Comparison of ENCODE assay signal across 9 cellular contexts in the genomic region with DNA sequence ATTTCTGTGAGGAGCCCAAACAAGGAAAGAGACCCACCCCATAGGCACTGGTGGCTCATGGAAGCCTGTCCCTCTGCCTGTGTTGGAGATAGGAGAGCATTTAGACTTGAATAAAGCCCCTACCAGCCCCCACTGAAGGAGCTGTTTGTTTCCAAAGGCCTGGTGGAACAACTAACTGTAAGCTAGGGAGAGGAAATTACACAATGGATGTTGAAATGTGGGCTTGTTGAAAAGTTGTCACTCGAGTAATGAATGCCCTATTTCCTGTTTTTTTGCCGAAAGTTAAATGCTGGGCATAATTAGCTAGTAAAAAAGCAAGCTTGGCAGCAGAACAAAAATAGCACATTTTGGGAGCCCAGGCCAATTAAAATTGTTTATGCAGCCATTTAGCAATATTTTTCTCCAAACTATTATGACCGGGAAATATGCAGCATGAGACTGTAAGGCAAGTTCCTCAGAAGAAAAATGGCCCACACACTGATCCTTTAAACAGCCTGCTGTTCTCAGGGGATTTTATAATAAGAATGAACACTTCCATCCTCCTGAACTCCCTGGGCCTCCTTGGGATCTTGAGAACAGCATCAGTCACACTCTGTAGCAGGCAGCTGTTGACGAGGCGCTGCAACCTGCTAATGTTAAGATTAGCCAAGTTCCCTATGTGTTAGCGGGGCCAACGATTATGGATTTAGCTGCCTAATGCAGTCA. TPM values are rescaled to one million over a fixed set of nuclear protein-coding genes. Genes with fewer than 3 reads are reported as not detected.
A peak's percentile ranks its signal among the peaks of the same experiment; 100 is the strongest.
DNase-seq lines count a peak whose midpoint lies in the region; ATAC-seq and TF ChIP-seq lines count a peak whose summit lies in the region.
"Had no signal": no experiment of that assay in that cellular context is flagged by ENCODE, and none has a peak within 500 bp of the region (broad histone marks: within the 10 kb centered on the region; RNA-seq: fewer than 3 reads in every experiment).

No MANE protein-coding gene starts in this region.

- no peak for TF ChIP-seq POLR2A in esophagus muscularis mucosa (IDR thresholded peaks at IDR 0.05; ENCODE audit: low read depth)

- H3K27me3 ChIP-seq in esophagus muscularis mucosa (no peaks in the 10 kb centered on the region), neuronal stem cell (ENCODE audit: control insufficient read depth in 3 of 3, insufficient read depth in 3 of 3, low read depth in 1 of 3, low read length in 3 of 3) (no peaks in the 10 kb centered on the region)

- H3K36me3 ChIP-seq in esophagus muscularis mucosa (no peaks in the 10 kb centered on the region), neuronal stem cell (replicated peaks in 1 of 2; ENCODE audit: control insufficient read depth in 2 of 2, insufficient read depth in 2 of 2, low read length in 2 of 2) (no peaks in the 10 kb centered on the region)

- H3K79me1 ChIP-seq in neuronal stem cell (ENCODE audit: low read depth, low read length) = no peaks in the 10 kb centered on the region

- H3K4me1 ChIP-seq in esophagus muscularis mucosa = peaks cover 21 to 38% (median 29%) of the 10 kb centered on the region in 4 donors
- H3K4me1 ChIP-seq in neuronal stem cell (ENCODE audit: control insufficient read depth in 2 of 2, insufficient read depth in 1 of 2, low read depth in 1 of 2, low read length in 2 of 2) = no peaks in the 10 kb centered on the region

- no peak overlapping the region for H2BK12ac ChIP-seq in neuronal stem cell (ENCODE audit: low read length)

- H2BK120ac ChIP-seq in neuronal stem cell (ENCODE audit: low read depth, low read length) = no peak overlapping the region

- no peak overlapping the region for H3K4me2 ChIP-seq in neuronal stem cell (ENCODE audit: insufficient read depth, low read length, poor library complexity, severe bottlenecking)

- no peak overlapping the region for H3K9ac ChIP-seq in neuronal stem cell (ENCODE audit: low read depth, low read length, poor library complexity)

- WGBS in esophagus muscularis mucosa = 27% methylated on average over 7 of the region's 7 CpGs
- WGBS in neuronal stem cell (ENCODE audit: extremely low coverage in 2 of 2, insufficient read length in 2 of 2, insufficient replicate concordance in 1 of 2), 2 donors = no CpG with 5 or more reads among the region's 7 CpGs

- DNase-seq in CD1c-positive myeloid dendritic cell (ENCODE audit: extremely low spot score) = peak; percentile 91
- peak; percentile 95 for DNase-seq in NOMO-1 treated with dmso at 0.1 percent for 144 hours (lab: John Stamatoyannopoulos, UW; ENCODE audit: unreplicated experiment)
- no peak for DNase-seq in esophagus muscularis mucosa (ENCODE audit: extremely low spot score)
- DNase-seq in neuronal stem cell (ENCODE audit: low spot score) = no peak
- no peak for DNase-seq in DMS79 (lab: John Stamatoyannopoulos, UW)
- DNase-seq: DND-41 had no signal

- H3K4me3 ChIP-seq in esophagus muscularis mucosa (peak overlapping the region in 1 of 4 donors; percentile 12), neuronal stem cell (ENCODE audit: low read length in 2 of 2) (no peak overlapping the region)

- no peak overlapping the region for H3K14ac ChIP-seq in neuronal stem cell (ENCODE audit: low read length)

- peak overlapping the region; percentile 1 for H2AFZ ChIP-seq in neuronal stem cell (ENCODE audit: low read length)

- intact Hi-C loops in esophagus muscularis mucosa (cut with DNase I) = no loop called here

- no peak for TF ChIP-seq CTCF in esophagus muscularis mucosa (IDR thresholded peaks at IDR 0.05)

- no peak overlapping the region for H2BK15ac ChIP-seq in neuronal stem cell (ENCODE audit: low read length)

- ATAC-seq in HG02588 (IDR thresholded peaks at IDR 0.05; ENCODE audit: unreplicated experiment) (no peak), GM21528 (IDR thresholded peaks at IDR 0.05; ENCODE audit: low FRiP score, unreplicated experiment) (no peak), GM21737 (IDR thresholded peaks at IDR 0.05; ENCODE audit: unreplicated experiment) (no peak)

- no peak overlapping the region for H3K4ac ChIP-seq in neuronal stem cell (ENCODE audit: low read length)

- H3K23ac ChIP-seq in neuronal stem cell (ENCODE audit: low read depth, low read length, poor library complexity) = no peak overlapping the region

- no peak overlapping the region for H2AK5ac ChIP-seq in neuronal stem cell (ENCODE audit: low read depth, low read length)

- H3K27ac ChIP-seq in esophagus muscularis mucosa (replicated peaks in 1 of 4) = peak overlapping the region; percentile 66 to 73 (median 70)
- H3K27ac ChIP-seq in neuronal stem cell (replicated peaks; ENCODE audit: low read length) = no peak overlapping the region

- no peak overlapping the region for H2BK5ac ChIP-seq in neuronal stem cell (ENCODE audit: low read length)

- H4K91ac ChIP-seq in neuronal stem cell (ENCODE audit: low read depth, low read length, poor library complexity) = no peak overlapping the region

- no peak overlapping the region for H4K8ac ChIP-seq in neuronal stem cell (ENCODE audit: low read depth, low read length)

- H3K18ac ChIP-seq in neuronal stem cell (ENCODE audit: low read length) = no peak overlapping the region

- peaks cover 0 to 8% (median 3%) of the 10 kb centered on the region in 4 donors for H3K9me3 ChIP-seq in esophagus muscularis mucosa
- no peaks in the 10 kb centered on the region for H3K9me3 ChIP-seq in neuronal stem cell (replicated peaks in 1 of 2; ENCODE audit: control insufficient read depth in 2 of 2, insufficient read depth in 1 of 2, low read depth in 1 of 2, low read length in 2 of 2)

- no peak for TF ChIP-seq EP300 in esophagus muscularis mucosa (IDR thresholded peaks at IDR 0.05)

RNA-seq across cellular contexts. Expression of a gene that starts 38.6 kb away (rescaled TPM):
- total RNA-seq in esophagus muscularis mucosa = 10 to 100 TPM; 13.3 to 20.2 (median 15.5) TPM
- 1.9 TPM for polyA plus RNA-seq in neuronal stem cell (2013, experiment 1 of 2)
- 1.8 TPM for polyA plus RNA-seq in neuronal stem cell (2013, experiment 2 of 2)

Comparison
In these comparisons a context has a peak if more than half of its experiments do, and no peak if none do; other contexts are left out.
1. DNase-seq: peak in CD1c-positive myeloid dendritic cell (single experiment) and NOMO-1 treated with dmso at 0.1 percent for 144 hours (single experiment); none in esophagus muscularis mucosa (single experiment), neuronal stem cell (single experiment) and DMS79 (single experiment).